ENCODE assay signal across 8 cellular contexts in genomic region chr10:25875555-25876165, GRCh38. TPM values are rescaled to one million over a fixed set of nuclear protein-coding genes. Genes with fewer than 3 reads are reported as not detected.
A peak's percentile ranks its signal among the peaks of the same experiment; 100 is the strongest.
DNase-seq lines count a peak whose midpoint lies in the region; ATAC-seq, FAIRE-seq and TF ChIP-seq lines count a peak whose summit lies in the region.

No MANE protein-coding gene starts in this region.

- in situ Hi-C loops in mammary epithelial cell (cut with MboI; ENCODE audit: low sequenced_read_pairs in 2 of 2): no loop called here

- CTCF ChIA-PET in mammary epithelial cell (lab: Charles Lee; ENCODE audit: low non-redundant PET): interaction anchor here (0.6 kb wide), 3 partner anchors 94 to 1185 kb away, joined by 3 to 8 read pairs (median 7); no protein-coding TSS in a partner anchor

- H3K9ac ChIP-seq in mammary epithelial cell (ENCODE audit: insufficient read depth, low read length) (no peak overlapping the region), kidney (ENCODE audit: low read length in 2 of 2) (no peak overlapping the region)

- H3K4me2 ChIP-seq in mammary epithelial cell (ENCODE audit: insufficient read depth, low read depth, low read length): no peak overlapping the region

- dilution Hi-C loops in mammary epithelial cell (cut with HindIII; ENCODE audit: low sequenced_read_pairs): no loop called here

- H2AFZ ChIP-seq in mammary epithelial cell (ENCODE audit: low read depth, low read length): no peak overlapping the region

- peak; percentile 74 for FAIRE-seq in kidney (lab: Jason Lieb, UNC)

- peak; percentile 80 for ATAC-seq in GM18873 (IDR thresholded peaks at IDR 0.05; ENCODE audit: low FRiP score, unreplicated experiment)
- peak; percentile 93 for ATAC-seq in HG03103 (IDR thresholded peaks at IDR 0.05; ENCODE audit: low read depth, unreplicated experiment)

- no peak overlapping the region for H3K27ac ChIP-seq in VCaP
- no peak overlapping the region for H3K27ac ChIP-seq in mammary epithelial cell (ENCODE audit: insufficient read depth, low read depth, low read length)
- H3K27ac ChIP-seq in kidney (ENCODE audit: low read depth in 2 of 2, low read length in 2 of 2): no peak overlapping the region

- H3K4me1 ChIP-seq in mammary epithelial cell (ENCODE audit: insufficient read depth, low read length) (no peaks in the 10 kb centered on the region), kidney (ENCODE audit: control insufficient read depth in 1 of 2, insufficient read depth in 1 of 2, low read depth in 1 of 2, low read length in 2 of 2) (no peaks in the 10 kb centered on the region)

- H3K79me2 ChIP-seq in mammary epithelial cell (ENCODE audit: insufficient read depth, low read length): no peaks in the 10 kb centered on the region

- BruUV-seq in mammary epithelial cell (replicated peaks; lab: Mats Ljungman, UMichigan): no TSS peak

- intact Hi-C loops in mammary epithelial cell (cut with micrococcal nuclease): loop anchor here (2.0 to 5.0 kb wide), 2 partner anchors 392 to 681 kb away; no protein-coding TSS in a partner anchor
- intact Hi-C loops in kidney (cut with DNase I): no loop called here

- H3K4me3 ChIP-seq in mammary epithelial cell (replicated peaks in 1 of 3; ENCODE audit: insufficient read depth in 1 of 3, low read depth in 2 of 3, low read length in 3 of 3) (no peak overlapping the region), kidney (ENCODE audit: low read length in 2 of 2) (no peak overlapping the region)

- no peaks in the 10 kb centered on the region for H3K27me3 ChIP-seq in mammary epithelial cell (ENCODE audit: insufficient read depth, low read length)

- H3K9me3 ChIP-seq in mammary epithelial cell (replicated peaks; ENCODE audit: insufficient read depth, low read length): peaks cover 7% of the 10 kb centered on the region
- H3K9me3 ChIP-seq in kidney (ENCODE audit: control insufficient read depth in 1 of 2, low read length in 2 of 2): no peaks in the 10 kb centered on the region

- WGBS in mammary epithelial cell (ENCODE audit: low coverage, missing lambda C conversion rate): 6% methylated on average over 7 of the region's 7 CpGs

- DNase-seq in AG20443 (ENCODE audit: low spot score) (peak; percentile 66), NCI-H2171 (lab: John Stamatoyannopoulos, UW) (peak; percentile 16), mammary epithelial cell (peak; percentile 40), kidney (no peak)
- DNase-seq in stimulated activated CD4-positive, alpha-beta T cell treated with anti-CD3 and anti-CD28 coated beads, Interleukin-1b, Interleukin-23, amount 100 ng/mL, for 48 hours: peak; percentile 65

- no peaks in the 10 kb centered on the region for H3K36me3 ChIP-seq in mammary epithelial cell (ENCODE audit: insufficient read depth, low read length)
- no peaks in the 10 kb centered on the region for H3K36me3 ChIP-seq in kidney (ENCODE audit: control insufficient read depth in 1 of 2, insufficient read depth in 2 of 2, low read length in 2 of 2)

- TF ChIP-seq CTCF in VCaP (conservative IDR thresholded peaks at IDR 0.05) (peak; percentile 96), mammary epithelial cell (conservative IDR thresholded peaks at IDR 0.05 in 1 of 2, IDR thresholded peaks at IDR 0.05 in 1 of 2; ENCODE audit: extremely low read depth in 1 of 2, insufficient read depth in 1 of 2, low read depth in 1 of 2, low read length in 2 of 2) (peak; percentile 72 to 87), kidney (IDR thresholded peaks at IDR 0.05; ENCODE audit: borderline replicate concordance, extremely low read depth, insufficient read depth) (peak; percentile 94)

- no peaks in the 10 kb centered on the region for H4K20me1 ChIP-seq in mammary epithelial cell (ENCODE audit: insufficient read depth, low read length)

RNA-seq across cellular contexts. Expression of gene MYO3A, which starts 58.4 kb away (rescaled TPM):
- not detected for total RNA-seq in mammary epithelial cell
- not detected for polyA plus RNA-seq in mammary epithelial cell
- not detected for polyA minus RNA-seq in mammary epithelial cell
- total RNA-seq in kidney: 3.1 TPM
- 1.9 TPM for polyA plus RNA-seq in kidney (ENCODE audit: insufficient read depth, low read depth, low replicate concordance)
